In genomic region chr4:26885912-26886274, GRCh38 we compare ENCODE assay signal across 8 cellular contexts. TPM values are rescaled to one million over a fixed set of nuclear protein-coding genes. Genes with fewer than 3 reads are reported as not detected.
A peak's percentile ranks its signal among the peaks of the same experiment; 100 is the strongest.
DNase-seq lines count a peak whose midpoint lies in the region; ATAC-seq and TF ChIP-seq lines count a peak whose summit lies in the region.

No MANE protein-coding gene starts in this region.

- peaks cover 17% of the 10 kb centered on the region for H3K4me1 ChIP-seq in vagina

- DNase-seq in activated naive CD4-positive, alpha-beta T cell treated with anti-CD3 and anti-CD28 coated beads for 36 hours = peak; percentile 42
- DNase-seq in activated naive CD4-positive, alpha-beta T cell treated with Interleukin-2 at 50 U/mL for 16 hours = no peak
- DNase-seq in NOMO-1 (lab: John Stamatoyannopoulos, UW; ENCODE audit: unreplicated experiment in 2 of 2) (peak; percentile 65 to 99), glomerular visceral epithelial cell (ENCODE audit: extremely low spot score) (peak; percentile 13), vagina (ENCODE audit: extremely low spot score in 2 of 2) (no peak), ureter (ENCODE audit: low spot score) (no peak)
- DNase-seq in activated CD4-positive, CD25-positive, alpha-beta regulatory T cell treated with anti-CD3 and anti-CD28 coated beads, Interleukin-2, amount 50 U/mL, for 72 hours = no peak

- H3K27me3 ChIP-seq in vagina = no peaks in the 10 kb centered on the region

- peak overlapping the region; percentile 58 for H3K4me3 Mint-ChIP-seq in activated naive CD4-positive, alpha-beta T cell treated with anti-CD3 and anti-CD28 coated beads for 36 hours

- TF ChIP-seq POLR2A in vagina (IDR thresholded peaks at IDR 0.05) = no peak

- intact Hi-C loops in activated naive CD4-positive, alpha-beta T cell treated with anti-CD3 and anti-CD28 coated beads for 36 hours (cut with micrococcal nuclease) = loop anchor here (1.0 to 5.0 kb wide), 4 partner anchors 8 to 1024 kb away; partner anchors contain the start of gene SEL1L3
- intact Hi-C loops in vagina (cut with DNase I) = no loop called here

- peaks cover 4% of the 10 kb centered on the region for H3K9me3 Mint-ChIP-seq in activated naive CD4-positive, alpha-beta T cell treated with anti-CD3 and anti-CD28 coated beads for 36 hours

- peak overlapping the region; percentile 88 for H3K27ac Mint-ChIP-seq in activated naive CD4-positive, alpha-beta T cell treated with anti-CD3 and anti-CD28 coated beads for 36 hours

- no peaks in the 10 kb centered on the region for H3K36me3 ChIP-seq in vagina

- H3K27ac ChIP-seq in vagina = no peak overlapping the region

- CTCF ChIA-PET in activated naive CD4-positive, alpha-beta T cell treated with anti-CD3 and anti-CD28 coated beads for 36 hours (lab: Charles Lee) = interaction anchor here (0.9 to 2.3 kb wide), 8 partner anchors 8 to 810 kb away, joined by 3 to 13 read pairs (median 4); partner anchors contain the start of gene STIM2

- no peaks in the 10 kb centered on the region for H3K27me3 Mint-ChIP-seq in activated naive CD4-positive, alpha-beta T cell treated with anti-CD3 and anti-CD28 coated beads for 36 hours (ENCODE audit: low read depth)

- H3K4me1 Mint-ChIP-seq in activated naive CD4-positive, alpha-beta T cell treated with anti-CD3 and anti-CD28 coated beads for 36 hours (ENCODE audit: low read depth) = peaks cover 67% of the 10 kb centered on the region

- TF ChIP-seq CTCF in vagina (IDR thresholded peaks at IDR 0.05) = no peak

- no peaks in the 10 kb centered on the region for H3K9me3 ChIP-seq in vagina

- H3K4me3 ChIP-seq in vagina = no peak overlapping the region

- ATAC-seq in HG02759 (IDR thresholded peaks at IDR 0.05; ENCODE audit: unreplicated experiment) = peak; percentile 74

- peaks cover 8% of the 10 kb centered on the region for H3K36me3 Mint-ChIP-seq in activated naive CD4-positive, alpha-beta T cell treated with anti-CD3 and anti-CD28 coated beads for 36 hours (ENCODE audit: low read depth)

RNA-seq across cellular contexts. Expression of gene STIM2, which starts 25.3 kb away (rescaled TPM):
- total RNA-seq in activated naive CD4-positive, alpha-beta T cell treated with anti-CD3 and anti-CD28 coated beads for 36 hours = 10 to 100 TPM; 40.5 to 43.1 TPM
- total RNA-seq in vagina (39.5 TPM), ureter (31.2 TPM)

Comparison
In these comparisons a context has a peak if more than half of its experiments do, and no peak if none do; other contexts are left out.
1. DNase-seq: peak in activated naive CD4-positive, alpha-beta T cell treated with anti-CD3 and anti-CD28 coated beads for 36 hours (single experiment), NOMO-1 (2 of 2) and glomerular visceral epithelial cell (single experiment); none in activated naive CD4-positive, alpha-beta T cell treated with Interleukin-2 at 50 U/mL for 16 hours (single experiment), activated CD4-positive, CD25-positive, alpha-beta regulatory T cell treated with anti-CD3 and anti-CD28 coated beads, Interleukin-2, amount 50 U/mL, for 72 hours (single experiment), vagina (0 of 2) and ureter (single experiment).